In genomic region chr13:109315481-109315880, GRCh38 we compare ENCODE assay signal across 17 cellular contexts.
DNase-seq lines count a peak whose midpoint lies in the region; ATAC-seq and TF ChIP-seq lines count a peak whose summit lies in the region.
"Had no signal": no experiment of that assay in that cellular context is flagged by ENCODE, and none has a peak within 500 bp of the region (broad histone marks: within the 10 kb centered on the region; RNA-seq: fewer than 3 reads in every experiment).

No MANE protein-coding gene starts in this region.

- no peak for ATAC-seq in IMR-90 (ENCODE audit: low read depth)
- peak; percentile 34 for ATAC-seq in stimulated activated memory B cell treated with anti-CD40 and anti-IgM and Interleukin-4, amounts not matched to agents 10 μg/mL and 1 μg/mL and 100 μg/mL, for 72 hours
- ATAC-seq in GM19467 (IDR thresholded peaks at IDR 0.05; ENCODE audit: unreplicated experiment) = no peak
- ATAC-seq: A549; CD8-positive, alpha-beta T cell had no signal

- no peaks in the 10 kb centered on the region for H3K36me3 Mint-ChIP-seq in stimulated activated memory B cell treated with anti-CD40 and anti-IgM and Interleukin-4, amounts not matched to agents 10 μg/mL and 1 μg/mL and 100 μg/mL, for 72 hours
- H3K36me3 Mint-ChIP-seq: CD8-positive, alpha-beta T cell had no signal

- H3K14ac ChIP-seq in IMR-90 (replicated peaks; ENCODE audit: low read depth, low read length) = no peak overlapping the region

- no peaks in the 10 kb centered on the region for H3K9me1 ChIP-seq in IMR-90 (ENCODE audit: insufficient read depth, low read length)

- TF ChIP-seq EP300 in esophagus muscularis mucosa (IDR thresholded peaks at IDR 0.05) = no peak

- H3K27me3 Mint-ChIP-seq in stimulated activated memory B cell treated with anti-CD40 and anti-IgM and Interleukin-4, amounts not matched to agents 10 μg/mL and 1 μg/mL and 100 μg/mL, for 72 hours = no peaks in the 10 kb centered on the region

- H4K91ac ChIP-seq in IMR-90 (ENCODE audit: insufficient read depth, low read depth, low read length) = no peak overlapping the region

- intact Hi-C loops in IMR-90 (cut with micrococcal nuclease) = no loop called here
- intact Hi-C loops in esophagus muscularis mucosa (cut with DNase I) = no loop called here

- H3K4me1 Mint-ChIP-seq in stimulated activated memory B cell treated with anti-CD40 and anti-IgM and Interleukin-4, amounts not matched to agents 10 μg/mL and 1 μg/mL and 100 μg/mL, for 72 hours = no peaks in the 10 kb centered on the region
- H3K4me1 Mint-ChIP-seq: B cell had no signal

- H2BK120ac ChIP-seq in IMR-90 (ENCODE audit: low read depth, low read length) = no peak overlapping the region

- H4K20me1 ChIP-seq in IMR-90 (ENCODE audit: insufficient read depth, low read length) = no peaks in the 10 kb centered on the region
- H4K20me1 ChIP-seq: BLaER1 treated with 17β-estradiol and CSF1 and Interleukin-3, amounts not matched to agents 10 nM and 100 nM had no signal

- in situ Hi-C loops in IMR-90 (cut with MboI; ENCODE audit: low sequenced_read_pairs) = no loop called here

- H4K5ac ChIP-seq in IMR-90 (ENCODE audit: low read depth, low read length) = no peak overlapping the region

- DNase-seq in IMR-90 (no peak), esophagus muscularis mucosa (ENCODE audit: extremely low spot score) (peak; percentile 57)
- DNase-seq in stimulated activated CD8-positive, alpha-beta memory T cell treated with anti-CD3 and anti-CD28 coated beads, Interleukin-4, amount 100 ng/mL, for 48 hours = no peak
- DNase-seq: AML-193; Caco-2; Calu3; CD4-positive, alpha-beta T cell; CD8-positive, alpha-beta T cell; DMS79 treated with DMSO at 0.1 percent for 48 hours; GF-D8 had no signal

- BruUV-seq in IMR-90 (replicated peaks; lab: Mats Ljungman, UMichigan) = no TSS peak

- H3K27me3 ChIP-seq in IMR-90 (ENCODE audit: control insufficient read depth, insufficient read depth, low read length) = peaks cover 6% of the 10 kb centered on the region
- H3K27me3 ChIP-seq in esophagus muscularis mucosa = no peaks in the 10 kb centered on the region
- H3K27me3 ChIP-seq: BLaER1 treated with 17β-estradiol and CSF1 and Interleukin-3, amounts not matched to agents 10 nM and 100 nM had no signal

- TF ChIP-seq POLR2A in IMR-90 (IDR thresholded peaks at IDR 0.05; ENCODE audit: low read depth, low read length) (no peak), esophagus muscularis mucosa (IDR thresholded peaks at IDR 0.05; ENCODE audit: low read depth) (no peak)

- dilution Hi-C loops in IMR-90 (cut with HindIII; ENCODE audit: low sequenced_read_pairs, unreplicated experiment) = no loop called here

- H3K4ac ChIP-seq in IMR-90 (ENCODE audit: low read depth, low read length) = no peak overlapping the region

- no peak for TF ChIP-seq RAD21 in IMR-90 (IDR thresholded peaks at IDR 0.05; ENCODE audit: low read length)

- no peak overlapping the region for H3K4me3 Mint-ChIP-seq in stimulated activated memory B cell treated with anti-CD40 and anti-IgM and Interleukin-4, amounts not matched to agents 10 μg/mL and 1 μg/mL and 100 μg/mL, for 72 hours
- H3K4me3 Mint-ChIP-seq: B cell; CD4-positive, alpha-beta T cell; CD8-positive, alpha-beta T cell had no signal

- no peak overlapping the region for H2BK15ac ChIP-seq in IMR-90 (ENCODE audit: low read depth, low read length)

- no peak overlapping the region for H2AK9ac ChIP-seq in IMR-90 (replicated peaks; ENCODE audit: low read depth, low read length, poor library complexity)

- H3K9me3 ChIP-seq in IMR-90 (ENCODE audit: control insufficient read depth, insufficient read depth, low read length) (peaks cover 6% of the 10 kb centered on the region), esophagus muscularis mucosa (no peaks in the 10 kb centered on the region)
- H3K9me3 ChIP-seq: A549 had no signal

- no peak overlapping the region for H3K56ac ChIP-seq in IMR-90 (ENCODE audit: extremely low read depth, insufficient read depth, low read length)

- H2AFZ ChIP-seq in IMR-90 (replicated peaks; ENCODE audit: low read length, poor library complexity) = no peak overlapping the region

- H2BK20ac ChIP-seq in IMR-90 (ENCODE audit: low read depth, low read length) = no peak overlapping the region

- peak overlapping the region; percentile 14; the same call in 1 of the 2 replicates for H2AK5ac ChIP-seq in IMR-90 (ENCODE audit: low read depth, low read length)

- H3K4me1 ChIP-seq in IMR-90 (ENCODE audit: control insufficient read depth, insufficient read depth, low read length) (no peaks in the 10 kb centered on the region), esophagus muscularis mucosa (no peaks in the 10 kb centered on the region)
- H3K4me1 ChIP-seq: BLaER1 treated with 17β-estradiol and CSF1 and Interleukin-3, amounts not matched to agents 10 nM and 100 nM had no signal

- no peak for TF ChIP-seq CTCF in IMR-90 (conservative IDR thresholded peaks at IDR 0.05; ENCODE audit: low read depth, low read length)
- no peak for TF ChIP-seq CTCF in esophagus muscularis mucosa (IDR thresholded peaks at IDR 0.05)

- CTCF ChIA-PET in IMR-90 (lab: Yijun Ruan, JAX) = no interaction called here

- H3K36me3 ChIP-seq in IMR-90 (ENCODE audit: control insufficient read depth, insufficient read depth, low read length) = no peaks in the 10 kb centered on the region
- H3K36me3 ChIP-seq in esophagus muscularis mucosa = no peaks in the 10 kb centered on the region
- H3K36me3 ChIP-seq: BLaER1 treated with 17β-estradiol and CSF1 and Interleukin-3, amounts not matched to agents 10 nM and 100 nM had no signal

- no peak overlapping the region for H3K27ac Mint-ChIP-seq in stimulated activated memory B cell treated with anti-CD40 and anti-IgM and Interleukin-4, amounts not matched to agents 10 μg/mL and 1 μg/mL and 100 μg/mL, for 72 hours
- H3K27ac Mint-ChIP-seq: B cell; CD4-positive, alpha-beta T cell; CD8-positive, alpha-beta T cell had no signal

- POLR2A ChIA-PET in IMR-90 (lab: Charles Lee; ENCODE audit: unreplicated experiment) = no interaction called here

- H3K4me2 ChIP-seq in IMR-90 (ENCODE audit: low read depth, low read length) = no peak overlapping the region
- H3K4me2 ChIP-seq: A549; BLaER1 treated with 17β-estradiol and CSF1 and Interleukin-3, amounts not matched to agents 10 nM and 100 nM had no signal

- H3K23ac ChIP-seq in IMR-90 (ENCODE audit: low read depth, low read length) = no peak overlapping the region

- H3K27ac ChIP-seq in IMR-90 (ENCODE audit: insufficient read depth, low read length) (no peak overlapping the region), esophagus muscularis mucosa (replicated peaks in 1 of 4) (no peak overlapping the region)
- H3K27ac ChIP-seq: 22Rv1; A549; BLaER1 treated with 17β-estradiol and CSF1 and Interleukin-3, amounts not matched to agents 10 nM and 100 nM; C4-2B had no signal

- H4K8ac ChIP-seq in IMR-90 (ENCODE audit: low read depth in 2 of 2, low read length in 2 of 2) = no peak overlapping the region

- no peaks in the 10 kb centered on the region for H3K79me1 ChIP-seq in IMR-90 (ENCODE audit: low read depth in 1 of 2, low read length in 2 of 2)

- H3K4me3 ChIP-seq in IMR-90 (ENCODE audit: insufficient read depth, low read depth, low read length) (no peak overlapping the region), esophagus muscularis mucosa (no peak overlapping the region)
- H3K4me3 ChIP-seq: A549; BLaER1 treated with 17β-estradiol and CSF1 and Interleukin-3, amounts not matched to agents 10 nM and 100 nM had no signal

- no peak overlapping the region for H2BK5ac ChIP-seq in IMR-90 (ENCODE audit: low read depth, low read length, poor library complexity, severe bottlenecking)

- no peaks in the 10 kb centered on the region for H3K9me3 Mint-ChIP-seq in stimulated activated memory B cell treated with anti-CD40 and anti-IgM and Interleukin-4, amounts not matched to agents 10 μg/mL and 1 μg/mL and 100 μg/mL, for 72 hours
- H3K9me3 Mint-ChIP-seq: CD4-positive, alpha-beta T cell had no signal

- no peak overlapping the region for H3K9ac ChIP-seq in IMR-90 (ENCODE audit: low read depth, low read length)
- H3K9ac ChIP-seq: BLaER1 treated with 17β-estradiol and CSF1 and Interleukin-3, amounts not matched to agents 10 nM and 100 nM had no signal

- WGBS in IMR-90 (ENCODE audit: extremely low coverage in 2 of 2, insufficient read length in 1 of 2), 2 experiments = 100% methylated on average over 1 of the region's 4 CpGs; no CpG with 5 or more reads in 1 of the 2 experiments
- 91% methylated on average over 4 of the region's 4 CpGs for WGBS in esophagus muscularis mucosa

- no peak overlapping the region; the same call in 1 of the 2 replicates for H3K18ac ChIP-seq in IMR-90 (ENCODE audit: low read depth, low read length)

TF ChIP-seq in IMR-90, 13 proteins besides CTCF, POLR2A, EP300 and RAD21 (continues in another document):
- TF ChIP-seq CHD1 (IDR thresholded peaks at IDR 0.05; ENCODE audit: low read depth, low read length) (no peak), RFX5 (IDR thresholded peaks at IDR 0.05; ENCODE audit: low read depth, low read length) (no peak), SMC3 (IDR thresholded peaks at IDR 0.05; ENCODE audit: low read depth, low read length) (no peak), MXI1 (IDR thresholded peaks at IDR 0.05; ENCODE audit: borderline replicate concordance, low read depth, low read length) (no peak), CEBPB (IDR thresholded peaks at IDR 0.05; ENCODE audit: low read depth, low read length) (no peak), RCOR1 (IDR thresholded peaks at IDR 0.05; ENCODE audit: insufficient replicate concordance, low read length) (no peak), NFE2L2 (IDR thresholded peaks at IDR 0.05; ENCODE audit: low read depth, low read length) (no peak), FOS (IDR thresholded peaks at IDR 0.05; ENCODE audit: low read depth, low read length) (no peak)
- TF ChIP-seq, protein P1, sequence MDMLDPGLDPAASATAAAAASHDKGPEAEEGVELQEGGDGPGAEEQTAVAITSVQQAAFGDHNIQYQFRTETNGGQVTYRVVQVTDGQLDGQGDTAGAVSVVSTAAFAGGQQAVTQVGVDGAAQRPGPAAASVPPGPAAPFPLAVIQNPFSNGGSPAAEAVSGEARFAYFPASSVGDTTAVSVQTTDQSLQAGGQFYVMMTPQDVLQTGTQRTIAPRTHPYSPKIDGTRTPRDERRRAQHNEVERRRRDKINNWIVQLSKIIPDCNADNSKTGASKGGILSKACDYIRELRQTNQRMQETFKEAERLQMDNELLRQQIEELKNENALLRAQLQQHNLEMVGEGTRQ (IDR thresholded peaks at IDR 0.05; ENCODE audit: low read depth, low read length) = no peak
- TF ChIP-seq, protein P2, sequence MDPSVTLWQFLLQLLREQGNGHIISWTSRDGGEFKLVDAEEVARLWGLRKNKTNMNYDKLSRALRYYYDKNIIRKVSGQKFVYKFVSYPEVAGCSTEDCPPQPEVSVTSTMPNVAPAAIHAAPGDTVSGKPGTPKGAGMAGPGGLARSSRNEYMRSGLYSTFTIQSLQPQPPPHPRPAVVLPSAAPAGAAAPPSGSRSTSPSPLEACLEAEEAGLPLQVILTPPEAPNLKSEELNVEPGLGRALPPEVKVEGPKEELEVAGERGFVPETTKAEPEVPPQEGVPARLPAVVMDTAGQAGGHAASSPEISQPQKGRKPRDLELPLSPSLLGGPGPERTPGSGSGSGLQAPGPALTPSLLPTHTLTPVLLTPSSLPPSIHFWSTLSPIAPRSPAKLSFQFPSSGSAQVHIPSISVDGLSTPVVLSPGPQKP (IDR thresholded peaks at IDR 0.05; ENCODE audit: borderline replicate concordance, low read depth, low read length) = no peak
